ENCODE assay signal across 37 cellular contexts in genomic region chr1:22597996-22598395, GRCh38. TPM values are rescaled to one million over a fixed set of nuclear protein-coding genes. Genes with fewer than 3 reads are reported as not detected.
"Had no signal": no experiment of that assay in that cellular context is flagged by ENCODE, and none has a peak within 500 bp of the region (broad histone marks: within the 10 kb centered on the region; RNA-seq: fewer than 3 reads in every experiment).

No MANE protein-coding gene starts in this region.

- H3K4me3 ChIP-seq: adrenal gland, ascending aorta, body of pancreas, breast epithelium, cardiac muscle cell had no signal

- H3K36me3 ChIP-seq: adrenal gland, ascending aorta, brain microvascular endothelial cell, breast epithelium, cardiac muscle cell had no signal

- H3K9me3 ChIP-seq: adrenal gland, ascending aorta, body of pancreas, breast epithelium had no signal

- DNase-seq: activated effector memory CD4-positive, alpha-beta T cell treated with anti-CD3 and anti-CD28 coated beads, Interleukin-2, amount 50 U/mL, for 16 hours; activated effector memory CD4-positive, alpha-beta T cell treated with Interleukin-2 at 50 U/mL for 16 hours; activated gamma-delta T cell; activated gamma-delta T cell treated with Interleukin-2 at 50 U/mL for 16 hours; activated naive CD4-positive, alpha-beta T cell; activated naive CD4-positive, alpha-beta T cell treated with anti-CD3 and anti-CD28 coated beads for 36 hours; activated naive CD4-positive, alpha-beta T cell treated with anti-CD3 and anti-CD28 coated beads, Interleukin-2, amount 10 ng/mL, durations not matched to agents 7 days and 5 days; activated naive CD4-positive, alpha-beta T cell treated with anti-CD3 and anti-CD28 coated beads, Interleukin-2, amount 50 U/mL, for 16 hours; activated naive CD4-positive, alpha-beta T cell treated with Interleukin-2 at 50 U/mL for 16 hours; activated naive CD8-positive, alpha-beta T cell treated with anti-CD3 and anti-CD28 coated beads for 36 hours; activated naive CD8-positive, alpha-beta T cell treated with anti-CD3 and anti-CD28 coated beads, Interleukin-2, amount 10 ng/mL, durations not matched to agents 7 days and 5 days; activated naive CD8-positive, alpha-beta T cell treated with anti-CD3 and anti-CD28 coated beads, Interleukin-2, amount 50 U/mL, for 24 hours; activated T-cell treated with anti-CD3 and anti-CD28 coated beads for 4 hours; activated T-cell treated with anti-CD3 and anti-CD28 coated beads, Interleukin-2, amount 50 U/mL, for 1 hour; activated T-cell treated with anti-CD3 and anti-CD28 coated beads, Interleukin-2, amount 50 U/mL, for 24 hours; activated T-cell treated with anti-CD3 and anti-CD28 coated beads, Interleukin-2, amount 50 U/mL, for 4 hours; activated T-cell treated with anti-CD3 and anti-CD28 coated beads, Interleukin-2, amount 50 U/mL, for 48 hours; activated T-cell treated with anti-CD3 and anti-CD28 coated beads, Interleukin-2, amount 50 U/mL, for 72 hours; adrenal gland; amniotic stem cell; amygdala; anterior cingulate cortex; aorta; body of pancreas; brain microvascular endothelial cell; caudate nucleus; central memory CD4-positive, alpha-beta T cell had no signal

- ATAC-seq: activated naive CD4-positive, alpha-beta T cell treated with anti-CD3 and anti-CD28 coated beads, Interleukin-2, amount 50 U/mL, for 72 hours; activated naive CD8-positive, alpha-beta T cell treated with anti-CD3 and anti-CD28 coated beads, Interleukin-2, amount 50 U/mL, for 24 hours; activated T-cell treated with anti-CD3 and anti-CD28 coated beads, Interleukin-2, amount 50 U/mL, for 4 hours; activated T-cell treated with anti-CD3 and anti-CD28 coated beads, Interleukin-2, amount 50 U/mL, for 72 hours; activated T-helper 17 cell treated with anti-CD3 and anti-CD28 coated beads, Interleukin-2, amount 50 U/mL, for 72 hours; body of pancreas had no signal

- H3K27ac ChIP-seq: adrenal gland, ascending aorta, body of pancreas, brain microvascular endothelial cell, breast epithelium, cardiac muscle cell had no signal

- H3K4me1 ChIP-seq: adrenal gland, ascending aorta, body of pancreas, breast epithelium had no signal

RNA-seq across cellular contexts. Expression of gene EPHA8, which starts 34.7 kb away (rescaled TPM):
- total RNA-seq: activated naive CD4-positive, alpha-beta T cell treated with anti-CD3 and anti-CD28 coated beads for 36 hours; activated naive CD4-positive, alpha-beta T cell treated with anti-CD3 and anti-CD28 coated beads, Interleukin-2, amount 50 U/mL, for 72 hours; activated naive CD8-positive, alpha-beta T cell treated with anti-CD3 and anti-CD28 coated beads for 36 hours; activated naive CD8-positive, alpha-beta T cell treated with anti-CD3 and anti-CD28 coated beads, Interleukin-2, amount 10 ng/mL, durations not matched to agents 7 days and 5 days; activated T-cell treated with anti-CD3 and anti-CD28 coated beads, Interleukin-2, amount 50 U/mL, for 4 hours; activated T-cell treated with anti-CD3 and anti-CD28 coated beads, Interleukin-2, amount 50 U/mL, for 72 hours; activated T-helper 1 cell treated with anti-CD3 and anti-CD28 coated beads, Interleukin-12 subunit alpha, Interleukin-12 subunit beta, Interleukin-2, Interleukin-4 antibody, amounts not matched to agents 30 ng/mL and 10 ng/mL and 1 ng/mL, durations not matched to agents 14 hours and 24 hours and 36 hours; activated T-helper 17 cell treated with anti-CD3 and anti-CD28 coated beads, Interleukin-2, amount 50 U/mL, for 72 hours; activated T-helper 2 cell treated with anti-CD3 and anti-CD28 coated beads, Interferon-gamma antibody, Interleukin-2, Interleukin-4, amounts not matched to agents 10 μg/mL and 5 μg/mL and 100 μg/mL, durations not matched to agents 14 hours and 24 hours and 36 hours; aorta; ascending aorta; breast epithelium; bronchial epithelial cell; cardiac septum had no signal
- polyA plus RNA-seq: aorta had no signal

RNA-seq across cellular contexts. Expression of gene C1QA, which starts 38.4 kb away (rescaled TPM):
- total RNA-seq: activated naive CD4-positive, alpha-beta T cell treated with anti-CD3 and anti-CD28 coated beads for 36 hours; activated naive CD4-positive, alpha-beta T cell treated with anti-CD3 and anti-CD28 coated beads, Interleukin-2, amount 50 U/mL, for 72 hours; activated naive CD8-positive, alpha-beta T cell treated with anti-CD3 and anti-CD28 coated beads for 36 hours; activated T-cell treated with anti-CD3 and anti-CD28 coated beads, Interleukin-2, amount 50 U/mL, for 72 hours; activated T-helper 1 cell treated with anti-CD3 and anti-CD28 coated beads, Interleukin-12 subunit alpha, Interleukin-12 subunit beta, Interleukin-2, Interleukin-4 antibody, amounts not matched to agents 30 ng/mL and 10 ng/mL and 1 ng/mL, durations not matched to agents 14 hours and 24 hours and 36 hours; activated T-helper 17 cell treated with anti-CD3 and anti-CD28 coated beads, Interleukin-2, amount 50 U/mL, for 72 hours; activated T-helper 2 cell treated with anti-CD3 and anti-CD28 coated beads, Interferon-gamma antibody, Interleukin-2, Interleukin-4, amounts not matched to agents 10 μg/mL and 5 μg/mL and 100 μg/mL, durations not matched to agents 14 hours and 24 hours and 36 hours; astrocyte; bronchial epithelial cell; cardiac muscle cell had no signal
- polyA plus RNA-seq: cardiac muscle cell had no signal

RNA-seq across cellular contexts. Expression of gene C1QC, which starts 45.4 kb away (rescaled TPM):
- total RNA-seq: activated naive CD4-positive, alpha-beta T cell treated with anti-CD3 and anti-CD28 coated beads for 36 hours; activated naive CD4-positive, alpha-beta T cell treated with anti-CD3 and anti-CD28 coated beads, Interleukin-2, amount 50 U/mL, for 72 hours; activated naive CD8-positive, alpha-beta T cell treated with anti-CD3 and anti-CD28 coated beads for 36 hours; activated T-cell treated with anti-CD3 and anti-CD28 coated beads, Interleukin-2, amount 50 U/mL, for 72 hours; activated T-helper 1 cell treated with anti-CD3 and anti-CD28 coated beads, Interleukin-12 subunit alpha, Interleukin-12 subunit beta, Interleukin-2, Interleukin-4 antibody, amounts not matched to agents 30 ng/mL and 10 ng/mL and 1 ng/mL, durations not matched to agents 14 hours and 24 hours and 36 hours; activated T-helper 17 cell treated with anti-CD3 and anti-CD28 coated beads, Interleukin-2, amount 50 U/mL, for 72 hours; activated T-helper 2 cell treated with anti-CD3 and anti-CD28 coated beads, Interferon-gamma antibody, Interleukin-2, Interleukin-4, amounts not matched to agents 10 μg/mL and 5 μg/mL and 100 μg/mL, durations not matched to agents 14 hours and 24 hours and 36 hours; astrocyte; bronchial epithelial cell; cardiac muscle cell had no signal
- polyA plus RNA-seq: cardiac muscle cell had no signal

RNA-seq across cellular contexts. Expression of gene C1QB, which starts 55.0 kb away (rescaled TPM):
- total RNA-seq: activated naive CD4-positive, alpha-beta T cell treated with anti-CD3 and anti-CD28 coated beads for 36 hours; activated naive CD4-positive, alpha-beta T cell treated with anti-CD3 and anti-CD28 coated beads, Interleukin-2, amount 50 U/mL, for 72 hours; activated naive CD8-positive, alpha-beta T cell treated with anti-CD3 and anti-CD28 coated beads for 36 hours; activated T-cell treated with anti-CD3 and anti-CD28 coated beads, Interleukin-2, amount 50 U/mL, for 72 hours; activated T-helper 1 cell treated with anti-CD3 and anti-CD28 coated beads, Interleukin-12 subunit alpha, Interleukin-12 subunit beta, Interleukin-2, Interleukin-4 antibody, amounts not matched to agents 30 ng/mL and 10 ng/mL and 1 ng/mL, durations not matched to agents 14 hours and 24 hours and 36 hours; activated T-helper 17 cell treated with anti-CD3 and anti-CD28 coated beads, Interleukin-2, amount 50 U/mL, for 72 hours; activated T-helper 2 cell treated with anti-CD3 and anti-CD28 coated beads, Interferon-gamma antibody, Interleukin-2, Interleukin-4, amounts not matched to agents 10 μg/mL and 5 μg/mL and 100 μg/mL, durations not matched to agents 14 hours and 24 hours and 36 hours; astrocyte; bronchial epithelial cell; cardiac muscle cell had no signal
- polyA plus RNA-seq: cardiac muscle cell had no signal
